In genomic region chr14:47948981-47949380, GRCh38 we compare ENCODE assay signal across 21 cellular contexts.
"Had no signal": no experiment of that assay in that cellular context is flagged by ENCODE, and none has a peak within 500 bp of the region (broad histone marks: within the 10 kb centered on the region; RNA-seq: fewer than 3 reads in every experiment).

No MANE protein-coding gene starts in this region.

- H3K4me3 ChIP-seq: sigmoid colon, upper lobe of right lung had no signal

- H3K27ac ChIP-seq: brain microvascular endothelial cell, sigmoid colon, upper lobe of right lung had no signal

- H3K4me1 Mint-ChIP-seq: activated CD8-positive, alpha-beta memory T cell treated with anti-CD3 and anti-CD28 coated beads, Interleukin-2, amount 10 ng/mL, durations not matched to agents 7 days and 5 days; immature natural killer cell; nephron had no signal

- H3K27me3 ChIP-seq: brain microvascular endothelial cell, sigmoid colon, upper lobe of right lung had no signal

- H3K9me3 ChIP-seq: upper lobe of right lung had no signal

- H3K36me3 Mint-ChIP-seq: activated CD8-positive, alpha-beta memory T cell treated with anti-CD3 and anti-CD28 coated beads, Interleukin-2, amount 10 ng/mL, durations not matched to agents 7 days and 5 days; activated naive CD8-positive, alpha-beta T cell; immature natural killer cell had no signal

- DNase-seq: activated CD4-positive, alpha-beta T cell treated with anti-CD3 and anti-CD28 coated beads for 1 hour; activated CD4-positive, alpha-beta T cell treated with anti-CD3 and anti-CD28 coated beads, Interleukin-2, amount 50 U/mL, for 48 hours; activated CD8-positive, alpha-beta memory T cell treated with anti-CD3 and anti-CD28 coated beads, Interleukin-2, amount 10 ng/mL, durations not matched to agents 7 days and 5 days; activated effector memory CD4-positive, alpha-beta T cell treated with Interleukin-2 at 50 U/mL for 16 hours; activated T-cell treated with anti-CD3 and anti-CD28 coated beads, Interleukin-2, amount 50 U/mL, for 24 hours; amygdala; brain microvascular endothelial cell; cerebellar nuclear complex; erythroblast; hypothalamus; immature natural killer cell; left colon; mammary epithelial cell; sigmoid colon; stimulated activated CD4-positive, alpha-beta T cell treated with anti-CD3 and anti-CD28 coated beads, Interleukin-12 subunit alpha, Interleukin-12 subunit beta, amount 100 ng/mL, for 4 hours; stimulated activated naive CD4-positive, alpha-beta T cell treated with Interleukin-2 at 50 U/mL for 16 hours; T-helper 2 cell; upper lobe of right lung had no signal

- H3K36me3 ChIP-seq: brain microvascular endothelial cell, sigmoid colon, upper lobe of right lung had no signal

- H3K27ac Mint-ChIP-seq: activated CD8-positive, alpha-beta memory T cell treated with anti-CD3 and anti-CD28 coated beads, Interleukin-2, amount 10 ng/mL, durations not matched to agents 7 days and 5 days; activated naive CD8-positive, alpha-beta T cell; activated T-cell treated with anti-CD3 and anti-CD28 coated beads, Interleukin-2, amount 50 U/mL, for 24 hours; dendritic cell treated with granulocyte-macrophage colony-stimulating factor and Interleukin-4, amounts not matched to agents 40 ng/mL and 50 ng/mL, for 4 days; immature natural killer cell; nephron had no signal

- H3K4me1 ChIP-seq: upper lobe of right lung had no signal

- H3K4me3 Mint-ChIP-seq: activated CD8-positive, alpha-beta memory T cell treated with anti-CD3 and anti-CD28 coated beads, Interleukin-2, amount 10 ng/mL, durations not matched to agents 7 days and 5 days; activated naive CD8-positive, alpha-beta T cell; activated T-cell treated with anti-CD3 and anti-CD28 coated beads, Interleukin-2, amount 50 U/mL, for 24 hours; dendritic cell treated with granulocyte-macrophage colony-stimulating factor and Interleukin-4, amounts not matched to agents 40 ng/mL and 50 ng/mL, for 4 days; immature natural killer cell; nephron had no signal

- H3K27me3 Mint-ChIP-seq: activated CD8-positive, alpha-beta memory T cell treated with anti-CD3 and anti-CD28 coated beads, Interleukin-2, amount 10 ng/mL, durations not matched to agents 7 days and 5 days; activated naive CD8-positive, alpha-beta T cell; activated T-cell treated with anti-CD3 and anti-CD28 coated beads, Interleukin-2, amount 50 U/mL, for 24 hours; dendritic cell treated with granulocyte-macrophage colony-stimulating factor and Interleukin-4, amounts not matched to agents 40 ng/mL and 50 ng/mL, for 4 days had no signal

- H3K9me3 Mint-ChIP-seq: dendritic cell treated with granulocyte-macrophage colony-stimulating factor and Interleukin-4, amounts not matched to agents 40 ng/mL and 50 ng/mL, for 4 days had no signal
